8 cellular contexts compared by ENCODE assay signal in the genomic region with DNA sequence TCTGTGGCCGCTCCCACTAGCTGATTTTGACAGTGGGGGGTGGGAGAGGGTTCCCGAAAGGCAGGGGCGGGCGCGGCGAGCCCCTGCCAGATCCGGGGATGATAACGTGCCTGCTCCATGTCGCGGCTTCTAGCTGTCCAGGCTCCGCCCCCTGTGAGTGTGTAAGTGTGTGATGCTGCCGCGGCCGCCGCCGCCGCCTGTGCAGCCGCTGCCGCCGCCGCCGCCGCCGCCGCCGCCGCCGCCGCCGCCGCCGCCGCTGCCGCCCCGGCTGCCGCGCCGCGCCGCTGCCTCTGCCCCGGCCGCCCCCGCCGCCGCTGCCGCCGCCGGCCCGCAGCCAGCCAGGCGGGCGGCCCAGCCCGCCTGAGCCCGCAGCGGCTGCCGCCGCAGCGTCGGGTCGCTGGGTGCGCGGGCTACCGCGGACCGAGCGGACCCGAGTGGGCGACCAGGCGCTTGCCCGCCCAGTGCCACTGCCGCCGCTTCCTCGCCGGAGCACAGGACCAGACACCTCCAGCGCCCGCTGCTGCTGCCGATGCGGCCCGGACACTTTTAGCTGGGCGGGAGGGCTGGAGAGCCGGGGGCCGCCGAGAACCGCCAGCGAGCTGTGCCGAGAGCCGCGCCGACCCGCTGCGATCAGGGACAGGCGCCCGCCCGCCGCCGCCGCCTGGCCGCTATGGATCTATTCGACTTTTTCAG. TPM values are rescaled to one million over a fixed set of nuclear protein-coding genes. Genes with fewer than 3 reads are reported as not detected.
DNase-seq lines count a peak whose midpoint lies in the region; ATAC-seq and TF ChIP-seq lines count a peak whose summit lies in the region.

A gene (plus strand): TSS at position 190 of the 693 bp plus-strand sequence. CDS start 481 bp downstream, at position 671.

- peak within 1 kb of the TSS; percentile 36 for H3K9ac ChIP-seq in iPS-18a (ENCODE audit: low read length)

- H3K36me3 ChIP-seq in GM06990 (ENCODE audit: control insufficient read depth, insufficient read depth, low read length), result no peaks in the 10 kb centered on the region
- no peaks in the 10 kb centered on the region for H3K36me3 ChIP-seq in iPS-18a (ENCODE audit: control insufficient read depth, low read depth, low read length)

- no peak within 1 kb of the TSS for H3K27ac ChIP-seq in iPS-18a (ENCODE audit: low read length)

- H3K9me3 ChIP-seq in iPS-18a (ENCODE audit: control insufficient read depth, low read depth, low read length), result peaks cover 12% of the 10 kb centered on the region

- H3K4me1 ChIP-seq in iPS-18a (ENCODE audit: control insufficient read depth, low read depth, low read length), result peaks cover 6% of the 10 kb centered on the region

- ATAC-seq in HG02973 (IDR thresholded peaks at IDR 0.05; ENCODE audit: unreplicated experiment) (peak; percentile 43), HG02763 (IDR thresholded peaks at IDR 0.05; ENCODE audit: unreplicated experiment) (no peak)

- TF ChIP-seq CTCF in GM06990 (IDR thresholded peaks at IDR 0.05; ENCODE audit: insufficient read depth, low read length, poor library complexity, severe bottlenecking), result no peak

- DNase-seq in GM06990 (ENCODE audit: extremely low read depth, insufficient read length) (peak; percentile 13), SK-N-DZ (ENCODE audit: low spot score) (peak; percentile 42), amniotic epithelial cell (ENCODE audit: low read depth) (peak; percentile 4), NCI-H1694 (lab: John Stamatoyannopoulos, UW) (no peak)
- DNase-seq in stimulated activated CD4-positive, alpha-beta T cell treated with anti-CD3 and anti-CD28 coated beads, Interleukin-12 subunit alpha, Interleukin-12 subunit beta, amount 100 ng/mL, for 24 hours (ENCODE audit: low read depth in 2 of 2), result peak; percentile 8 to 38

- H3K4me3 ChIP-seq in GM06990 (replicated peaks; ENCODE audit: low read depth, low read length) (peak within 1 kb of the TSS; percentile 17; the same call in 1 of the 2 replicates), iPS-18a (ENCODE audit: low read length) (peak within 1 kb of the TSS; percentile 67)

- H3K27me3 ChIP-seq in GM06990 (replicated peaks; ENCODE audit: control insufficient read depth, insufficient read depth, low read length) (no peaks in the 10 kb centered on the region; the same call in 1 of the 2 replicates), iPS-18a (ENCODE audit: control insufficient read depth, insufficient read depth, low read length) (peaks cover 30% of the 10 kb centered on the region)

RNA-seq across cellular contexts. Expression of the gene that starts here (rescaled TPM):
- polyA plus RNA-seq in SK-N-DZ (2014; cell fraction: cytosol; rRNA removed), result 0.34 and 0.66 TPM in 2 replicates
- 0.27 and 0.61 TPM in 2 replicates for polyA plus RNA-seq in SK-N-DZ (2014; cell fraction: nucleus; rRNA removed)
